In the genomic region with DNA sequence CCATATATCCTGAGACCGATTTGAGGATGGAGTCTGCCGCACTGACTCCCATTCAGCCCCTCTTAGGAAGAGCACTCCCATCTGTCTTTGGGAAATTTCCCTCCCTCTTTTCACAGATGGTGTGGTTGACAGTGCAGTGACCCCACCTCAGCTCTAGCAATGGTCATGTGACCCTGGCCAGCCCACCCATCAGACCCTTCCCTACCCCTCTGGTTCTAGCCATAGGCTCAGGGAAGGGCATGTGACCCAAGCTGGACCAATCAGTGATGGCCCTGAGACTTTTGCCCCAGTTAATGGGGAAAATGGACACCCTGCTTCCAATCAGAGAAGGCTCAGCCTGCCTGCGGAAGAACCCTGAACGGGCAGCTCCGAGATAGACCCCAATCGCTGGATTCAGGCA, we compare ENCODE assay signal across 28 cellular contexts. TPM values are rescaled to one million over a fixed set of nuclear protein-coding genes. Genes with fewer than 3 reads are reported as not detected.
DNase-seq lines count a peak whose midpoint lies in the region; ATAC-seq and TF ChIP-seq lines count a peak whose summit lies in the region.
"Had no signal": no experiment of that assay in that cellular context is flagged by ENCODE, and none has a peak within 500 bp of the region (broad histone marks: within the 10 kb centered on the region; RNA-seq: fewer than 3 reads in every experiment).

No MANE protein-coding gene starts in this region.

- DNase-seq in GM23338 (ENCODE audit: low spot score) (peak; percentile 41), NCI-H1694 treated with DMSO at 0.1 percent for 48 hours (lab: John Stamatoyannopoulos, UW) (peak; percentile 17), WTC11 (ENCODE audit: low spot score) (no peak), osteoblast (ENCODE audit: insufficient read length, low spot score, missing footprints) (peak; percentile 68), tibial artery (no peak), Caco-2 (no peak)
- DNase-seq in activated CD8-positive, alpha-beta T cell treated with anti-CD3 and anti-CD28 coated beads for 36 hours, result no peak
- DNase-seq: activated CD4-positive, alpha-beta T cell treated with anti-CD3 and anti-CD28 coated beads, Interleukin-2, amount 50 U/mL, for 48 hours; activated CD4-positive, CD25-positive, alpha-beta regulatory T cell treated with anti-CD3 and anti-CD28 coated beads, Interleukin-2, amount 50 U/mL, for 72 hours; activated T-cell treated with anti-CD3 and anti-CD28 coated beads, Interleukin-2, amount 50 U/mL, for 72 hours; DMS79; effector memory CD4-positive, alpha-beta T cell; GF-D8; GM23248; hypothalamus; Karpas-422; NCI-H1417 treated with DMSO at 0.1 percent for 48 hours; stimulated activated naive CD8-positive, alpha-beta T cell treated with anti-CD3 and anti-CD28 coated beads, Interleukin-15, Interleukin-2, amounts not matched to agents 100 U/mL and 50 U/mL, for 24 hours; uterus had no signal

- no peaks in the 10 kb centered on the region for H3K4me1 ChIP-seq in GM23338 (ENCODE audit: insufficient read depth)
- no peaks in the 10 kb centered on the region for H3K4me1 ChIP-seq in osteoblast (ENCODE audit: insufficient read depth, low read length)
- peaks cover 0 to 15% (median 10%) of the 10 kb centered on the region in 4 donors for H3K4me1 ChIP-seq in tibial artery
- H3K4me1 ChIP-seq in Caco-2, result no peaks in the 10 kb centered on the region
- H3K4me1 ChIP-seq: uterus had no signal

- H3K9me3 ChIP-seq in osteoblast (ENCODE audit: low read depth, low read length), result no peaks in the 10 kb centered on the region
- H3K9me3 ChIP-seq in tibial artery, result no peaks in the 10 kb centered on the region
- H3K9me3 ChIP-seq in Caco-2, result no peaks in the 10 kb centered on the region
- H3K9me3 ChIP-seq: ascending aorta, uterus had no signal

- no peaks in the 10 kb centered on the region for H3K27me3 ChIP-seq in GM23338 (ENCODE audit: insufficient read depth)
- H3K27me3 ChIP-seq in osteoblast (ENCODE audit: insufficient read depth, low read length), result no peaks in the 10 kb centered on the region
- H3K27me3 ChIP-seq in tibial artery, result peaks cover 0 to 8% of the 10 kb centered on the region in 2 donors
- H3K27me3 ChIP-seq in Caco-2 (replicated peaks; ENCODE audit: control insufficient read depth, insufficient read depth, low read length), result no peaks in the 10 kb centered on the region
- H3K27me3 ChIP-seq: ascending aorta, uterus had no signal

- no peaks in the 10 kb centered on the region for H3K9me2 ChIP-seq in GM23338 (ENCODE audit: insufficient read depth)

- ATAC-seq in GM23338 (no peak), WTC11 (peak; percentile 8)
- no peak for ATAC-seq in activated CD8-positive, alpha-beta T cell treated with anti-CD3 and anti-CD28 coated beads for 36 hours
- ATAC-seq: activated T-cell treated with anti-CD3 and anti-CD28 coated beads, Interleukin-2, amount 50 U/mL, for 72 hours; left lobe of liver; stimulated activated naive CD8-positive, alpha-beta T cell treated with anti-CD3 and anti-CD28 coated beads, Interleukin-15, Interleukin-2, amounts not matched to agents 100 U/mL and 50 U/mL, for 24 hours had no signal

- no TSS peak for BruUV-seq in Caco-2 (replicated peaks; lab: Mats Ljungman, UMichigan)

- POLR2A ChIA-PET in WTC11 (lab: Charles Lee), result no interaction called here
- POLR2A ChIA-PET in Caco-2 (lab: Charles Lee), result no interaction called here
- POLR2A ChIA-PET in activated CD8-positive, alpha-beta T cell treated with anti-CD3 and anti-CD28 coated beads for 36 hours (lab: Charles Lee), result interaction anchor here (0.9 to 2.3 kb wide), 3 partner anchors 16 to 59 kb away, joined by 3 to 7 read pairs (median 6); partner anchors contain the start of gene ARRDC2

- H4K20me1 ChIP-seq in GM23338 (replicated peaks; ENCODE audit: insufficient read depth) (no peaks in the 10 kb centered on the region), osteoblast (ENCODE audit: insufficient read depth, low read length) (no peaks in the 10 kb centered on the region)

- no peak for TF ChIP-seq CTCF in GM23338 (conservative IDR thresholded peaks at IDR 0.05; ENCODE audit: low read depth in 2 of 2)
- no peak for TF ChIP-seq CTCF in WTC11 (IDR thresholded peaks at IDR 0.05)
- no peak for TF ChIP-seq CTCF in osteoblast (IDR thresholded peaks at IDR 0.05; ENCODE audit: extremely low read depth, low read depth, low read length)
- no peak for TF ChIP-seq CTCF in tibial artery (IDR thresholded peaks at IDR 0.05)
- no peak for TF ChIP-seq CTCF in Caco-2 (IDR thresholded peaks at IDR 0.05; ENCODE audit: insufficient read depth in 1 of 2, low read depth in 1 of 2, low read length in 1 of 2, severe bottlenecking in 1 of 2, unreplicated experiment in 1 of 2)
- no peak for TF ChIP-seq CTCF in activated CD8-positive, alpha-beta T cell treated with anti-CD3 and anti-CD28 coated beads for 36 hours (IDR thresholded peaks at IDR 0.05)

- H3K36me3 Mint-ChIP-seq in GM23338 (ENCODE audit: low read depth), result no peaks in the 10 kb centered on the region
- H3K36me3 Mint-ChIP-seq in WTC11, result no peaks in the 10 kb centered on the region
- no peaks in the 10 kb centered on the region for H3K36me3 Mint-ChIP-seq in Caco-2 (ENCODE audit: insufficient read depth, unreplicated experiment)
- peaks cover 11% of the 10 kb centered on the region for H3K36me3 Mint-ChIP-seq in activated CD8-positive, alpha-beta T cell treated with anti-CD3 and anti-CD28 coated beads for 36 hours (ENCODE audit: low read depth)

- 0 out of 2 replicates have a peak overlapping the region, but pooled peaks have one; percentile 78 for H2AFZ ChIP-seq in GM23338
- H2AFZ ChIP-seq in osteoblast (ENCODE audit: low read length), result no peak overlapping the region
- H2AFZ ChIP-seq: GM23248, parathyroid adenoma had no signal

- H3K9me3 Mint-ChIP-seq in GM23338 (no peaks in the 10 kb centered on the region), WTC11 (no peaks in the 10 kb centered on the region; the same call in 1 of the 2 replicates), Caco-2 (ENCODE audit: unreplicated experiment) (no peaks in the 10 kb centered on the region)
- H3K9me3 Mint-ChIP-seq in activated CD8-positive, alpha-beta T cell treated with anti-CD3 and anti-CD28 coated beads for 36 hours, result no peaks in the 10 kb centered on the region
- H3K9me3 Mint-ChIP-seq: activated T-cell treated with anti-CD3 and anti-CD28 coated beads, Interleukin-2, amount 50 U/mL, for 72 hours; T-helper 1 cell treated with Interleukin-12 subunit alpha and Interleukin-12 subunit beta and Interleukin-4 antibody, amounts not matched to agents 30 μg/mL and 1 μg/mL, for 36 hours had no signal

- CTCF ChIA-PET in WTC11 (lab: Charles Lee), result interaction anchor here (0.6 to 6.3 kb wide), 8 partner anchors 9 to 122 kb away, joined by 3 to 46 read pairs (median 4); partner anchors contain the start of gene ARRDC2
- CTCF ChIA-PET in Caco-2 (lab: Charles Lee), result no interaction called here
- CTCF ChIA-PET in activated CD8-positive, alpha-beta T cell treated with anti-CD3 and anti-CD28 coated beads for 36 hours (lab: Charles Lee), result interaction anchor here (1.2 to 7.6 kb wide), 3 partner anchors 37 to 122 kb away, joined by 3 to 151 read pairs (median 4); partner anchors contain the start of gene ARRDC2

- H3K79me2 ChIP-seq in GM23338 (replicated peaks; ENCODE audit: insufficient read depth) (no peaks in the 10 kb centered on the region), osteoblast (ENCODE audit: insufficient read depth, low read length) (no peaks in the 10 kb centered on the region)
- H3K79me2 ChIP-seq: parathyroid adenoma had no signal

- no peak overlapping the region for H3K27ac ChIP-seq in GM23338 (ENCODE audit: low read depth)
- no peak overlapping the region for H3K27ac ChIP-seq in osteoblast (ENCODE audit: low read depth, low read length)
- no peak overlapping the region for H3K27ac ChIP-seq in tibial artery
- H3K27ac ChIP-seq: ascending aorta, GM23248, HL-60, parathyroid adenoma, SK-N-MC, uterus had no signal

- H3K4me2 ChIP-seq in GM23338, result no peak overlapping the region
- H3K4me2 ChIP-seq in osteoblast (ENCODE audit: insufficient read depth, low read length), result no peak overlapping the region
- H3K4me2 ChIP-seq: smooth muscle cell had no signal

- H3K36me3 ChIP-seq in GM23338 (ENCODE audit: insufficient read depth) (no peaks in the 10 kb centered on the region), osteoblast (ENCODE audit: insufficient read depth, low read length) (no peaks in the 10 kb centered on the region), tibial artery (no peaks in the 10 kb centered on the region), Caco-2 (ENCODE audit: control insufficient read depth, insufficient read depth, low read length) (no peaks in the 10 kb centered on the region)
- H3K36me3 ChIP-seq: ascending aorta, uterus had no signal

- H3K27me3 Mint-ChIP-seq in GM23338 (ENCODE audit: insufficient read depth, low read depth, poor library complexity) (peaks cover 20% of the 10 kb centered on the region), WTC11 (ENCODE audit: low read depth) (no peaks in the 10 kb centered on the region; the same call in 1 of the 2 replicates), Caco-2 (ENCODE audit: insufficient read depth, unreplicated experiment) (no peaks in the 10 kb centered on the region)
- no peaks in the 10 kb centered on the region for H3K27me3 Mint-ChIP-seq in activated CD8-positive, alpha-beta T cell treated with anti-CD3 and anti-CD28 coated beads for 36 hours

- 0 out of 3 replicates have a peak, but pooled peaks cover 2% of the 10 kb centered on the region for H3K4me1 Mint-ChIP-seq in GM23338
- peaks cover 5% of the 10 kb centered on the region for H3K4me1 Mint-ChIP-seq in WTC11
- no peaks in the 10 kb centered on the region for H3K4me1 Mint-ChIP-seq in Caco-2 (ENCODE audit: low read depth, unreplicated experiment)
- H3K4me1 Mint-ChIP-seq in activated CD8-positive, alpha-beta T cell treated with anti-CD3 and anti-CD28 coated beads for 36 hours (ENCODE audit: low read depth), result peaks cover 11% of the 10 kb centered on the region

- H3K4me3 Mint-ChIP-seq in GM23338, result no peak overlapping the region
- H3K4me3 Mint-ChIP-seq in WTC11, result no peak overlapping the region
- no peak overlapping the region for H3K4me3 Mint-ChIP-seq in Caco-2 (ENCODE audit: unreplicated experiment)
- H3K4me3 Mint-ChIP-seq in activated CD8-positive, alpha-beta T cell treated with anti-CD3 and anti-CD28 coated beads for 36 hours, result no peak overlapping the region
- H3K4me3 Mint-ChIP-seq: activated T-cell treated with anti-CD3 and anti-CD28 coated beads, Interleukin-2, amount 50 U/mL, for 72 hours; T-helper 1 cell treated with Interleukin-12 subunit alpha and Interleukin-12 subunit beta and Interleukin-4 antibody, amounts not matched to agents 30 μg/mL and 1 μg/mL, for 36 hours had no signal

- H3K27ac Mint-ChIP-seq in GM23338 (no peak overlapping the region), WTC11 (no peak overlapping the region), Caco-2 (ENCODE audit: unreplicated experiment) (no peak overlapping the region)
- H3K27ac Mint-ChIP-seq in activated CD8-positive, alpha-beta T cell treated with anti-CD3 and anti-CD28 coated beads for 36 hours, result no peak overlapping the region
- H3K27ac Mint-ChIP-seq: activated T-cell treated with anti-CD3 and anti-CD28 coated beads, Interleukin-2, amount 50 U/mL, for 72 hours; T-helper 1 cell treated with Interleukin-12 subunit alpha and Interleukin-12 subunit beta and Interleukin-4 antibody, amounts not matched to agents 30 μg/mL and 1 μg/mL, for 36 hours had no signal

- H3F3A ChIP-seq in GM23338 (replicated peaks; ENCODE audit: low read depth), result 0 out of 2 replicates have a peak, but pooled peaks cover 5% of the 10 kb centered on the region

- H3K4me3 ChIP-seq in GM23338, result no peak overlapping the region
- no peak overlapping the region for H3K4me3 ChIP-seq in osteoblast (ENCODE audit: insufficient read depth, low read length)
- no peak overlapping the region for H3K4me3 ChIP-seq in tibial artery
- H3K4me3 ChIP-seq in Caco-2 (ENCODE audit: low read depth, low read length), result no peak overlapping the region
- H3K4me3 ChIP-seq: ascending aorta, GM23248, SK-N-MC, smooth muscle cell, uterus had no signal

- intact Hi-C loops in tibial artery (cut with DNase I; ENCODE audit: low total_unique reads), result loop anchor here (5.0 kb wide), 1 partner anchor 118 kb away; no protein-coding TSS in a partner anchor
- intact Hi-C loops in Caco-2 (cut with micrococcal nuclease; ENCODE audit: unreplicated experiment), result no loop called here
- intact Hi-C loops in activated CD8-positive, alpha-beta T cell treated with anti-CD3 and anti-CD28 coated beads for 36 hours (cut with micrococcal nuclease), result no loop called here

RNA-seq across cellular contexts. Expression of gene IL12RB1, which starts 26.3 kb away (rescaled TPM):
- not detected in 2 replicates for total RNA-seq in GM23338 (2014; rRNA removed; shearing (Covaris generic))
- polyA plus RNA-seq in GM23338 (2016; fragmentation: Nextera tagmentation; extraction: Ambion mirVana), result not detected in 2 replicates
- total RNA-seq in WTC11 (2021) (not detected in 3 replicates), osteoblast (0.29 and 0.72 TPM in 2 replicates), Caco-2 (2022) (not detected in 2 replicates)
- 10 to 100 TPM; 25.6 to 27.2 TPM for total RNA-seq in activated CD8-positive, alpha-beta T cell treated with anti-CD3 and anti-CD28 coated beads for 36 hours
- total RNA-seq: epithelial cell of proximal tubule, GM23248, smooth muscle cell had no signal
- polyA plus RNA-seq: GM23248, neural cell, smooth muscle cell had no signal

RNA-seq across cellular contexts. Expression of gene MAST3, which starts 37.1 kb away (rescaled TPM):
- 8.8 and 9.9 TPM in 2 replicates for total RNA-seq in GM23338 (2014; rRNA removed; shearing (Covaris generic))
- 5.6 and 6.3 TPM in 2 replicates for polyA plus RNA-seq in GM23338 (2016; fragmentation: Nextera tagmentation; extraction: Ambion mirVana)
- total RNA-seq in WTC11 (2021) (10.8 to 11.5 TPM (median 11.2 TPM) in 3 replicates), osteoblast (5.4 and 5.6 TPM in 2 replicates), Caco-2 (2022) (8.0 and 8.2 TPM in 2 replicates)
- total RNA-seq in activated CD8-positive, alpha-beta T cell treated with anti-CD3 and anti-CD28 coated beads for 36 hours, result 10 to 100 TPM; 23.1 to 23.3 TPM

RNA-seq across cellular contexts. Expression of gene ARRDC2, which starts 52.5 kb away (rescaled TPM):
- total RNA-seq in GM23338 (2014; rRNA removed; shearing (Covaris generic)), result 7.1 and 18.7 TPM in 2 replicates
- 2.4 and 3.2 TPM in 2 replicates for polyA plus RNA-seq in GM23338 (2016; fragmentation: Nextera tagmentation; extraction: Ambion mirVana)
- total RNA-seq in WTC11 (2021) (9.2 to 9.9 TPM (median 9.8 TPM) in 3 replicates), osteoblast (15.9 and 22.4 TPM in 2 replicates), Caco-2 (2022) (6.0 and 6.5 TPM in 2 replicates)
- 10 to 100 TPM; 29.1 TPM for total RNA-seq in activated CD8-positive, alpha-beta T cell treated with anti-CD3 and anti-CD28 coated beads for 36 hours

Comparison
In these comparisons a context has a peak if more than half of its experiments do, and no peak if none do; other contexts are left out.
1. DNase-seq: peak in GM23338 (single experiment), NCI-H1694 treated with DMSO at 0.1 percent for 48 hours (single experiment) and osteoblast (single experiment); none in WTC11 (single experiment), tibial artery (0 of 2), Caco-2 (0 of 2) and activated CD8-positive, alpha-beta T cell treated with anti-CD3 and anti-CD28 coated beads for 36 hours (single experiment).
2. RNA of gene IL12RB1, which starts 26.3 kb away (total RNA-seq): 25.6 to 27.2 TPM in activated CD8-positive, alpha-beta T cell treated with anti-CD3 and anti-CD28 coated beads for 36 hours; 0.29 to 0.72 TPM in osteoblast, not detected in WTC11, not detected in GM23338 and not detected in Caco-2; every median in the first group is over 10 times any median in the second.